In the genomic region with DNA sequence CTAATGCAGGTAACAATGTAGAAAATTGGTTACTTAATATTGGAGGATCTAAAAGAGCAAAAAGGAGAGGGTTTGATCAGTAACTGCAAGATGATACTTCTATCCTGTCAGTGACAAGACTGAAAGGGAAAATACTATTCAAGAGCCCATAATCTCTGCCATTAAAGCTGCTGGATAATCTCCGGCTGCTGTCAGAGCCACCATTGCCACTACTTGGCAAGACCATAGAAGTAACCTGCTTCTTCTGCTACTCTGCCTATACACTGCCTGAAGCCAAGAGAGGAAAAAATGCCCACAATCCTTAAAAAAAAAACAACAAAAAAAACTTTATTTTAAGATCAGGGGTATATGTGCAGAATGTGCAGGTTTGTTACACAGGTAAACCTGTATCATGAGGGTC, we compare ENCODE assay signal across 31 cellular contexts.
"Had no signal": no experiment of that assay in that cellular context is flagged by ENCODE, and none has a peak within 500 bp of the region (broad histone marks: within the 10 kb centered on the region; RNA-seq: fewer than 3 reads in every experiment).

No MANE protein-coding gene starts in this region.

- H3K27me3 ChIP-seq: ascending aorta, cardiac muscle cell, Peyer's patch had no signal

- ATAC-seq: activated CD8-positive, alpha-beta T cell treated with anti-CD3 and anti-CD28 coated beads for 36 hours; activated T-cell treated with anti-CD3 and anti-CD28 coated beads, Interleukin-2, amount 50 U/mL, for 72 hours; activated T-helper 17 cell treated with anti-CD3 and anti-CD28 coated beads, Interleukin-2, amount 50 U/mL, for 72 hours; K562; PC-3; SK-N-SH treated with all-trans-retinoic acid at 6 μM for 48 hours had no signal

- FAIRE-seq: K562 had no signal

- DNase-seq: activated CD4-positive, alpha-beta T cell treated with anti-CD3 and anti-CD28 coated beads, Interleukin-2, amount 10 ng/mL, durations not matched to agents 24 days and 14 days; activated CD4-positive, alpha-beta T cell treated with anti-CD3 and anti-CD28 coated beads, Interleukin-2, amount 50 U/mL, for 4 hours; activated CD8-positive, alpha-beta T cell treated with anti-CD3 and anti-CD28 coated beads for 36 hours; activated effector memory CD4-positive, alpha-beta T cell treated with anti-CD3 and anti-CD28 coated beads, Interleukin-2, amount 50 U/mL, for 16 hours; activated naive CD4-positive, alpha-beta T cell; activated naive CD4-positive, alpha-beta T cell treated with anti-CD3 and anti-CD28 coated beads, Interleukin-2, amount 50 U/mL, for 16 hours; activated naive CD8-positive, alpha-beta T cell treated with anti-CD3 and anti-CD28 coated beads for 36 hours; activated T-cell treated with anti-CD3 and anti-CD28 coated beads, Interleukin-2, amount 50 U/mL, for 1 hour; activated T-cell treated with anti-CD3 and anti-CD28 coated beads, Interleukin-2, amount 50 U/mL, for 72 hours; amniotic stem cell; NCI-H1105; NCI-H1417 treated with DMSO at 0.1 percent for 48 hours; NCI-H187 treated with DMSO at 0.1 percent for 48 hours; NCI-H2081; NCI-H345; NCI-H526 treated with DMSO at 0.1 percent for 48 hours; NCI-H774; PC-3; Peyer's patch; RPMI8226; SHP77 treated with DMSO at 0.1 percent for 48 hours; T-helper 1 cell; T-helper 2 cell; T-helper 9 cell had no signal

- H3K4me3 ChIP-seq: ascending aorta, cardiac muscle cell, K562, Peyer's patch, SJSA1 had no signal

- H3K36me3 ChIP-seq: ascending aorta, cardiac muscle cell, Peyer's patch, SJSA1 had no signal

- H3K4me1 ChIP-seq: ascending aorta, Peyer's patch had no signal

- H3K9me3 ChIP-seq: ascending aorta, Peyer's patch, SJSA1 had no signal

- H3K27ac ChIP-seq: ascending aorta, cardiac muscle cell, Peyer's patch, SJSA1, VCaP had no signal
